In genomic region chr10:116587878-116588590, GRCh38 we compare ENCODE assay signal across 20 cellular contexts. TPM values are rescaled to one million over a fixed set of nuclear protein-coding genes. Genes with fewer than 3 reads are reported as not detected.
DNase-seq lines count a peak whose midpoint lies in the region; ATAC-seq, FAIRE-seq and TF ChIP-seq lines count a peak whose summit lies in the region.
"Had no signal": no experiment of that assay in that cellular context is flagged by ENCODE, and none has a peak within 500 bp of the region (broad histone marks: within the 10 kb centered on the region; RNA-seq: fewer than 3 reads in every experiment).

No MANE protein-coding gene starts in this region.

- WGBS in body of pancreas, 2 donors, result 50 to 62% methylated on average over 7 of the region's 7 CpGs

- TF ChIP-seq POLR2A in body of pancreas (IDR thresholded peaks at IDR 0.05), result peak in 2 of 3 donors; percentile 13 to 20

- DNase-seq in Daoy (ENCODE audit: low read depth) (peak; percentile 13), RCC 7860 (ENCODE audit: low spot score) (peak; percentile 36), body of pancreas (peak in 3 of 4 donors; percentile 20 to 31 (median 26)), left lobe of liver (ENCODE audit: low spot score) (no peak), LoVo (ENCODE audit: low spot score) (no peak), left colon (no peak), NCI-H1417 (lab: John Stamatoyannopoulos, UW) (no peak)
- DNase-seq: 8988T; C1 segment of cervical spinal cord; CD4-positive, alpha-beta memory T cell; DMS79; EL; HFFc6 had no signal

- H3K9me3 ChIP-seq in body of pancreas, result no peaks in the 10 kb centered on the region
- H3K9me3 ChIP-seq: HAP-1 had no signal

- no peak for TF ChIP-seq CTCF in body of pancreas (IDR thresholded peaks at IDR 0.05)

- FAIRE-seq in RCC 7860 (lab: Jason Lieb, UNC), result no peak
- FAIRE-seq: G401.6, GM12891, H1, HepG2, HTR-8/SVneo had no signal

- no peak overlapping the region for H3K4me3 ChIP-seq in body of pancreas
- H3K4me3 ChIP-seq: HAP-1 had no signal

- peaks cover 25% of the 10 kb centered on the region for H3K4me1 ChIP-seq in body of pancreas
- H3K4me1 ChIP-seq: HAP-1 had no signal

- peak; percentile 6 for ATAC-seq in body of pancreas
- peak; percentile 55 for ATAC-seq in left lobe of liver
- no peak for ATAC-seq in left colon
- ATAC-seq: HepG2 had no signal

- H3K36me3 ChIP-seq in body of pancreas (replicated peaks in 1 of 2; ENCODE audit: insufficient read depth in 1 of 2, low read depth in 2 of 2), result no peaks in the 10 kb centered on the region
- H3K36me3 ChIP-seq: HAP-1 had no signal

- peak overlapping the region; percentile 69 to 97 (median 94) for H3K27ac ChIP-seq in body of pancreas

- intact Hi-C loops in body of pancreas (cut with DNase I) (no loop called here), left colon (cut with DNase I, micrococcal nuclease) (no loop called here)

- no peaks in the 10 kb centered on the region for H3K27me3 ChIP-seq in body of pancreas

RNA-seq across cellular contexts. Expression of gene PNLIPRP1, which starts 2.7 kb away (rescaled TPM):
- total RNA-seq in Daoy (2014; rRNA removed; shearing (Covaris generic)), result not detected in 2 replicates
- 1,000 to 10,000 TPM; 3,318 to 4,534 TPM for total RNA-seq in body of pancreas
- total RNA-seq in left lobe of liver, result 2.5 TPM
- total RNA-seq in left colon, result under 1 TPM; 0.50 to 0.82 TPM
- total RNA-seq: B cell; CD4-positive, alpha-beta memory T cell; H1; HepG2; HFFc6 had no signal

RNA-seq across cellular contexts. Expression of gene PNLIPRP2, which starts 32.7 kb away (rescaled TPM):
- not detected in 2 replicates for total RNA-seq in Daoy (2014; rRNA removed; shearing (Covaris generic))
- total RNA-seq in body of pancreas (1,000 to 10,000 TPM in 1 of 2 donors, 100 to 1,000 TPM in 1; 455 to 2,069 TPM), left lobe of liver (0.88 TPM), left colon (10 to 100 TPM; 10.3 to 10.7 TPM)
- total RNA-seq: B cell; CD4-positive, alpha-beta memory T cell; H1; HFFc6 had no signal

RNA-seq across cellular contexts. Expression of gene PNLIP, which starts 42.3 kb away (rescaled TPM):
- not detected in 2 replicates for total RNA-seq in Daoy (2014; rRNA removed; shearing (Covaris generic))
- total RNA-seq in body of pancreas, result over 10,000 TPM in 1 of 2 donors, 1,000 to 10,000 TPM in 1; 8,888 to 12,294 TPM
- 3.1 TPM for total RNA-seq in left lobe of liver
- total RNA-seq in left colon, result under 1 TPM in 1 of 2 donors, not detected in 1; 0.89 TPM
- total RNA-seq: B cell; CD4-positive, alpha-beta memory T cell; H1; HepG2; HFFc6 had no signal

Comparison
In these comparisons a context has a peak if more than half of its experiments do, and no peak if none do; other contexts are left out.
1. DNase-seq: peak in Daoy (single experiment), RCC 7860 (single experiment) and body of pancreas (3 of 4); none in left lobe of liver (single experiment), LoVo (single experiment), left colon (0 of 2) and NCI-H1417 (0 of 3).
2. RNA of gene PNLIPRP1, which starts 2.7 kb away (total RNA-seq): 3,318 to 4,534 TPM in body of pancreas; 2.5 TPM in left lobe of liver (single experiment), 0.50 to 0.82 TPM in left colon and not detected in Daoy; every median in the first group is over 100 times any median in the second.
3. RNA of gene PNLIPRP2, which starts 32.7 kb away (total RNA-seq): 455 to 2,069 TPM in body of pancreas; 10.3 to 10.7 TPM in left colon, 0.88 TPM in left lobe of liver (single experiment) and not detected in Daoy; every median in the first group is over 10 times any median in the second.
4. RNA of gene PNLIP, which starts 42.3 kb away (total RNA-seq): 8,888 to 12,294 TPM in body of pancreas; 3.1 TPM in left lobe of liver (single experiment), 0.89 TPM in left colon and not detected in Daoy; every median in the first group is over 1,000 times any median in the second.